In the genomic region with DNA sequence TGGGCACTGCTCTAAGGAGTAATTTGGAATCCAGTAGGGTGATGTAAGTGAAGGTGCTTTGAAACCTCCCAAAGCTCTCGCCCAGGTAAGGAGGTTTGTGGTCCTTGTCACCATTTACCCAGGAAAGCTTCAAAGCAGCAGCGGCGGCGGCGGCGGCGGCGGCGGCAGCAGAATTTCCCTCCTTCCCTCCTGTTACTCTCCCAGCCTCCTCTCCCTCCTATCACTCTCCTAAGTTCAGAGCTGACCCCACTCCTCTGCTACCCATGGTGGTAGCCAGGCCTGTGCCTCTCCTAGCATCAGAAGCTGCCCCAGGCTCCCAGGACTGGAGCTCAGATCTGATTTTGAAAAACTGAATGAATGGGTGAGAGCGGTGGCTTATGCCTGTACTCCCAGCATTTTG, we compare ENCODE assay signal across 16 cellular contexts.
A peak's percentile ranks its signal among the peaks of the same experiment; 100 is the strongest.
DNase-seq lines count a peak whose midpoint lies in the region; ATAC-seq and TF ChIP-seq lines count a peak whose summit lies in the region.
"Had no signal": no experiment of that assay in that cellular context is flagged by ENCODE, and none has a peak within 500 bp of the region (broad histone marks: within the 10 kb centered on the region; RNA-seq: fewer than 3 reads in every experiment).

No MANE protein-coding gene starts in this region.

- H3K79me1 ChIP-seq in H9 (ENCODE audit: insufficient read depth, low read depth, low read length, poor library complexity, severe bottlenecking): no peaks in the 10 kb centered on the region

- H4K8ac ChIP-seq in H9 (replicated peaks; ENCODE audit: insufficient read length, low read depth, low read length): no peak overlapping the region

- H3K4me2 ChIP-seq in H9 (ENCODE audit: insufficient read depth, insufficient read length, low read length): no peak overlapping the region

- peaks cover 8% of the 10 kb centered on the region for H3K23me2 ChIP-seq in H9 (ENCODE audit: insufficient read length, low read depth, low read length, poor library complexity, severe bottlenecking)

- TF ChIP-seq CTCF in Caco-2 (IDR thresholded peaks at IDR 0.05; ENCODE audit: insufficient read depth in 1 of 2, low read depth in 1 of 2, low read length in 1 of 2, severe bottlenecking in 1 of 2, unreplicated experiment in 1 of 2) (no peak), colonic mucosa (IDR thresholded peaks at IDR 0.05) (no peak), neural crest cell (conservative IDR thresholded peaks at IDR 0.05) (no peak), H9 (conservative IDR thresholded peaks at IDR 0.05) (no peak)

- no peaks in the 10 kb centered on the region for H3K79me2 ChIP-seq in H9 (ENCODE audit: insufficient read depth, low read length)

- H3K27ac ChIP-seq in colonic mucosa: peak overlapping the region; percentile 95
- no peak overlapping the region for H3K27ac ChIP-seq in H9 (ENCODE audit: insufficient read length, low read depth, low read length)
- H3K27ac ChIP-seq: prostate gland had no signal

- CTCF ChIA-PET in Caco-2 (lab: Charles Lee): interaction anchor here (0.6 to 2.1 kb wide), 22 partner anchors 15 to 348 kb away, joined by 3 to 42 read pairs (median 5); a partner anchor contains a TSS
- CTCF ChIA-PET in activated CD8-positive, alpha-beta memory T cell treated with anti-CD3 and anti-CD28 coated beads, Interleukin-2, amount 10 ng/mL, durations not matched to agents 7 days and 5 days (lab: Charles Lee): interaction anchor here (0.5 to 5.4 kb wide), 68 partner anchors 8 to 658 kb away, joined by 3 to 205 read pairs (median 4); a partner anchor contains a TSS

- no peak overlapping the region for H3T11ph ChIP-seq in H9 (ENCODE audit: low read length)

- H2AFZ ChIP-seq in H9 (ENCODE audit: low read length): no peak overlapping the region

- no peak overlapping the region for H2BK12ac ChIP-seq in H9 (ENCODE audit: insufficient read length, low read depth, low read length)

- H3K4me1 ChIP-seq in Caco-2 (peaks cover 29% of the 10 kb centered on the region), colonic mucosa (peaks cover 14% of the 10 kb centered on the region), H9 (ENCODE audit: insufficient read depth, low read length) (peaks cover 6% of the 10 kb centered on the region; the same call in 1 of the 2 replicates)
- H3K4me1 ChIP-seq: prostate gland had no signal

- ATAC-seq in HG03175 (IDR thresholded peaks at IDR 0.05; ENCODE audit: unreplicated experiment): no peak
- ATAC-seq in activated CD8-positive, alpha-beta memory T cell treated with anti-CD3 and anti-CD28 coated beads, Interleukin-2, amount 10 ng/mL, durations not matched to agents 7 days and 5 days: no peak

- H3K27me3 Mint-ChIP-seq in Caco-2 (ENCODE audit: insufficient read depth, unreplicated experiment): no peaks in the 10 kb centered on the region
- peaks cover 13% of the 10 kb centered on the region for H3K27me3 Mint-ChIP-seq in neural crest cell (ENCODE audit: low read depth)
- peaks cover 2% of the 10 kb centered on the region; the same call in 1 of the 2 replicates for H3K27me3 Mint-ChIP-seq in H9 (ENCODE audit: low read depth)
- H3K27me3 Mint-ChIP-seq in activated CD8-positive, alpha-beta memory T cell treated with anti-CD3 and anti-CD28 coated beads, Interleukin-2, amount 10 ng/mL, durations not matched to agents 7 days and 5 days: no peaks in the 10 kb centered on the region
- H3K27me3 Mint-ChIP-seq: activated CD4-positive, alpha-beta memory T cell treated with anti-CD3 and anti-CD28 coated beads, Interleukin-2, amount 10 ng/mL, durations not matched to agents 7 days and 5 days; natural killer cell treated with Interleukin-12 subunit alpha and Interleukin-12 subunit beta and Interleukin-15 and Interleukin-18, amount 100 ng/mL, for 72 hours; stimulated activated naive CD8-positive, alpha-beta T cell treated with anti-CD3 and anti-CD28 coated beads, Interleukin-15, Interleukin-2, amounts not matched to agents 100 ng/mL and 50 ng/mL, for 24 hours had no signal

- peaks cover 24% of the 10 kb centered on the region for H3K36me3 Mint-ChIP-seq in Caco-2 (ENCODE audit: insufficient read depth, unreplicated experiment)
- no peaks in the 10 kb centered on the region for H3K36me3 Mint-ChIP-seq in neural crest cell (ENCODE audit: low read depth)
- peaks cover 0 to 4% (median 0%) of the 10 kb centered on the region in 3 experiments; a peak in 2 of 7 replicates for H3K36me3 Mint-ChIP-seq in H9 (ENCODE audit: insufficient read depth in 1 of 3, low read depth in 3 of 3)
- no peaks in the 10 kb centered on the region for H3K36me3 Mint-ChIP-seq in activated CD8-positive, alpha-beta memory T cell treated with anti-CD3 and anti-CD28 coated beads, Interleukin-2, amount 10 ng/mL, durations not matched to agents 7 days and 5 days
- H3K36me3 Mint-ChIP-seq: activated naive CD4-positive, alpha-beta T cell treated with anti-CD3 and anti-CD28 coated beads, Interleukin-2, amount 10 ng/mL, durations not matched to agents 7 days and 5 days; CD8-positive, alpha-beta memory T cell; natural killer cell treated with Interleukin-12 subunit alpha and Interleukin-12 subunit beta and Interleukin-15 and Interleukin-18, amount 100 ng/mL, for 72 hours had no signal

- H3K23ac ChIP-seq in H9 (ENCODE audit: insufficient read length, low read depth, low read length): no peak overlapping the region

- H3K4ac ChIP-seq in H9 (ENCODE audit: low read depth, low read length): no peak overlapping the region

- WGBS in H9 (ENCODE audit: extremely low coverage, insufficient read length, low lambda C conversion rate): no CpG with 5 or more reads among the region's 10 CpGs

- POLR2A ChIA-PET in Caco-2 (lab: Charles Lee): interaction anchor here (0.7 to 0.8 kb wide), 3 partner anchors 28 to 80 kb away, joined by 3 read pairs; no protein-coding TSS in a partner anchor

- H3K18ac ChIP-seq in H9 (ENCODE audit: insufficient read length, low read depth, low read length): no peak overlapping the region

- H3K27ac Mint-ChIP-seq in Caco-2 (ENCODE audit: unreplicated experiment) (peak overlapping the region; percentile 48), neural crest cell (ENCODE audit: unreplicated experiment) (no peak overlapping the region), H9 (no peak overlapping the region; a peak in 1 of 7 replicates)
- no peak overlapping the region for H3K27ac Mint-ChIP-seq in activated CD8-positive, alpha-beta memory T cell treated with anti-CD3 and anti-CD28 coated beads, Interleukin-2, amount 10 ng/mL, durations not matched to agents 7 days and 5 days
- H3K27ac Mint-ChIP-seq: activated naive CD4-positive, alpha-beta T cell treated with anti-CD3 and anti-CD28 coated beads, Interleukin-2, amount 10 ng/mL, durations not matched to agents 7 days and 5 days; stimulated activated naive CD8-positive, alpha-beta T cell treated with anti-CD3 and anti-CD28 coated beads, Interleukin-15, Interleukin-2, amounts not matched to agents 100 ng/mL and 50 ng/mL, for 24 hours had no signal

- H2BK20ac ChIP-seq in H9 (ENCODE audit: low read depth, low read length, poor library complexity, severe bottlenecking): no peak overlapping the region

- H4K20me1 ChIP-seq in H9 (ENCODE audit: control insufficient read depth, insufficient read depth, insufficient read length): no peaks in the 10 kb centered on the region

- H4K5ac ChIP-seq in H9 (ENCODE audit: insufficient read length, low read depth, low read length): no peak overlapping the region

- H2BK15ac ChIP-seq in H9 (ENCODE audit: low read depth, low read length): no peak overlapping the region

- H3K4me3 Mint-ChIP-seq in Caco-2 (ENCODE audit: unreplicated experiment): no peak overlapping the region
- peak overlapping the region; percentile 86 for H3K4me3 Mint-ChIP-seq in neural crest cell
- no peak overlapping the region for H3K4me3 Mint-ChIP-seq in H9
- no peak overlapping the region for H3K4me3 Mint-ChIP-seq in activated CD8-positive, alpha-beta memory T cell treated with anti-CD3 and anti-CD28 coated beads, Interleukin-2, amount 10 ng/mL, durations not matched to agents 7 days and 5 days
- H3K4me3 Mint-ChIP-seq: activated CD4-positive, alpha-beta memory T cell treated with anti-CD3 and anti-CD28 coated beads, Interleukin-2, amount 10 ng/mL, durations not matched to agents 7 days and 5 days; activated naive CD4-positive, alpha-beta T cell treated with anti-CD3 and anti-CD28 coated beads, Interleukin-2, amount 10 ng/mL, durations not matched to agents 7 days and 5 days; natural killer cell treated with Interleukin-12 subunit alpha and Interleukin-12 subunit beta and Interleukin-15 and Interleukin-18, amount 100 ng/mL, for 72 hours; stimulated activated naive CD8-positive, alpha-beta T cell treated with anti-CD3 and anti-CD28 coated beads, Interleukin-15, Interleukin-2, amounts not matched to agents 100 ng/mL and 50 ng/mL, for 24 hours had no signal

- H3K9me3 Mint-ChIP-seq in Caco-2 (ENCODE audit: unreplicated experiment): no peaks in the 10 kb centered on the region
- H3K9me3 Mint-ChIP-seq in neural crest cell: peaks cover 3% of the 10 kb centered on the region
- no peaks in the 10 kb centered on the region for H3K9me3 Mint-ChIP-seq in H9
- H3K9me3 Mint-ChIP-seq in activated CD8-positive, alpha-beta memory T cell treated with anti-CD3 and anti-CD28 coated beads, Interleukin-2, amount 10 ng/mL, durations not matched to agents 7 days and 5 days (ENCODE audit: low read depth): no peaks in the 10 kb centered on the region
- H3K9me3 Mint-ChIP-seq: activated CD4-positive, alpha-beta memory T cell treated with anti-CD3 and anti-CD28 coated beads, Interleukin-2, amount 10 ng/mL, durations not matched to agents 7 days and 5 days; activated naive CD4-positive, alpha-beta T cell treated with anti-CD3 and anti-CD28 coated beads, Interleukin-2, amount 10 ng/mL, durations not matched to agents 7 days and 5 days; CD8-positive, alpha-beta memory T cell; natural killer cell treated with Interleukin-12 subunit alpha and Interleukin-12 subunit beta and Interleukin-15 and Interleukin-18, amount 100 ng/mL, for 72 hours; stimulated activated naive CD8-positive, alpha-beta T cell treated with anti-CD3 and anti-CD28 coated beads, Interleukin-15, Interleukin-2, amounts not matched to agents 100 ng/mL and 50 ng/mL, for 24 hours had no signal

- no peak overlapping the region for H2BK5ac ChIP-seq in H9 (ENCODE audit: insufficient read length, low read length)

- H3K27me3 ChIP-seq in Caco-2 (replicated peaks; ENCODE audit: control insufficient read depth, insufficient read depth, low read length) (no peaks in the 10 kb centered on the region), H7 (ENCODE audit: control insufficient read depth, insufficient read depth, low read length) (peaks cover 4% of the 10 kb centered on the region), colonic mucosa (no peaks in the 10 kb centered on the region), H9 (ENCODE audit: insufficient read depth, low read length) (no peaks in the 10 kb centered on the region)
- H3K27me3 ChIP-seq: transverse colon had no signal

- intact Hi-C loops in Caco-2 (cut with micrococcal nuclease; ENCODE audit: unreplicated experiment) (loop anchor here (1.0 to 5.0 kb wide), 5 partner anchors 24 to 281 kb away; a partner anchor contains a TSS), colonic mucosa (cut with DNase I) (loop anchor here (2.0 kb wide), 1 partner anchor 69 kb away; no protein-coding TSS in a partner anchor)

- H4K91ac ChIP-seq in H9 (ENCODE audit: insufficient read length, low read depth, low read length): no peak overlapping the region

- H3K9me3 ChIP-seq in Caco-2 (no peaks in the 10 kb centered on the region), colonic mucosa (no peaks in the 10 kb centered on the region), H9 (ENCODE audit: control insufficient read depth, low read depth, low read length) (no peaks in the 10 kb centered on the region)
- H3K9me3 ChIP-seq: prostate gland, transverse colon had no signal

- H3K4me3 ChIP-seq in Caco-2 (ENCODE audit: low read depth, low read length) (no peak overlapping the region), H7 (ENCODE audit: insufficient read depth, low read depth, low read length) (no peak overlapping the region), colonic mucosa (no peak overlapping the region)
- H3K4me3 ChIP-seq: prostate gland, skin epidermis, transverse colon had no signal

- H2BK120ac ChIP-seq in H9 (ENCODE audit: low read depth, low read length, poor library complexity, severe bottlenecking): no peak overlapping the region

- no peak overlapping the region for H2AK5ac ChIP-seq in H9 (ENCODE audit: insufficient read length, low read length)

- DNase-seq in Caco-2 (no peak), H7 (peak; percentile 37), colonic mucosa (no peak), neural crest cell (ENCODE audit: low read depth, low spot score) (no peak), H9 (no peak), DMS 273 (lab: John Stamatoyannopoulos, UW; ENCODE audit: unreplicated experiment) (no peak)
- no peak for DNase-seq in activated CD8-positive, alpha-beta memory T cell treated with anti-CD3 and anti-CD28 coated beads, Interleukin-2, amount 10 ng/mL, durations not matched to agents 7 days and 5 days

- no peak overlapping the region for H3K14ac ChIP-seq in H9 (ENCODE audit: insufficient read depth, low read length)

- BruUV-seq in Caco-2 (replicated peaks; lab: Mats Ljungman, UMichigan): no TSS peak

- peaks cover 27% of the 10 kb centered on the region for H3K4me1 Mint-ChIP-seq in Caco-2 (ENCODE audit: low read depth, unreplicated experiment)
- peaks cover 22% of the 10 kb centered on the region for H3K4me1 Mint-ChIP-seq in neural crest cell
- H3K4me1 Mint-ChIP-seq in H9: peaks cover 42 to 50% of the 10 kb centered on the region in 2 experiments
- H3K4me1 Mint-ChIP-seq in activated CD8-positive, alpha-beta memory T cell treated with anti-CD3 and anti-CD28 coated beads, Interleukin-2, amount 10 ng/mL, durations not matched to agents 7 days and 5 days: peaks cover 41% of the 10 kb centered on the region

- no peak overlapping the region for H3K56ac ChIP-seq in H9 (ENCODE audit: insufficient read length, low read depth, low read length)

- H3K9ac ChIP-seq in colonic mucosa (ENCODE audit: low read depth in 2 of 2, low read length in 2 of 2) (peak overlapping the region in 1 of 2 donors; percentile 75), H9 (ENCODE audit: extremely low read depth, insufficient read length, low read length) (no peak overlapping the region)

- H3K36me3 ChIP-seq in Caco-2 (ENCODE audit: control insufficient read depth, insufficient read depth, low read length): no peaks in the 10 kb centered on the region
- no peaks in the 10 kb centered on the region for H3K36me3 ChIP-seq in H7 (replicated peaks; ENCODE audit: control insufficient read depth, insufficient read depth, low read length)
- H3K36me3 ChIP-seq in colonic mucosa: no peaks in the 10 kb centered on the region
- H3K36me3 ChIP-seq: prostate gland, transverse colon had no signal
